In genomic region chr21:29938968-29939858, GRCh38 we compare ENCODE assay signal across 11 cellular contexts. TPM values are rescaled to one million over a fixed set of nuclear protein-coding genes. Genes with fewer than 3 reads are reported as not detected.
DNase-seq lines count a peak whose midpoint lies in the region; ATAC-seq and TF ChIP-seq lines count a peak whose summit lies in the region.
"Had no signal": no experiment of that assay in that cellular context is flagged by ENCODE, and none has a peak within 500 bp of the region (broad histone marks: within the 10 kb centered on the region; RNA-seq: fewer than 3 reads in every experiment).

No MANE protein-coding gene starts in this region.

- peak overlapping the region; percentile 82 for H3K4me3 Mint-ChIP-seq in GM23338

- peaks cover 4% of the 10 kb centered on the region; the same call in 1 of the 2 replicates for H4K20me1 ChIP-seq in GM23338 (replicated peaks; ENCODE audit: insufficient read depth)

- H3K9me3 ChIP-seq in left ventricle myocardium inferior (replicated peaks) = no peaks in the 10 kb centered on the region
- H3K9me3 ChIP-seq in prostate gland = no peaks in the 10 kb centered on the region

- H3K36me3 Mint-ChIP-seq in GM23338 (ENCODE audit: low read depth) = no peaks in the 10 kb centered on the region

- H3K27me3 ChIP-seq in GM23338 (ENCODE audit: insufficient read depth) (peaks cover 62% of the 10 kb centered on the region), left ventricle myocardium inferior (ENCODE audit: low read depth) (peaks cover 90% of the 10 kb centered on the region), prostate gland (replicated peaks; ENCODE audit: insufficient read depth) (peaks cover 9% of the 10 kb centered on the region)

- peak overlapping the region; percentile 87 for H3K4me3 ChIP-seq in GM23338
- H3K4me3 ChIP-seq in WI38 (ENCODE audit: low read depth, low read length) = peak overlapping the region; percentile 29
- H3K4me3 ChIP-seq in left ventricle myocardium inferior = peak overlapping the region; percentile 50
- H3K4me3 ChIP-seq in prostate gland = peak overlapping the region; percentile 17 to 20

- H3K79me2 ChIP-seq in GM23338 (replicated peaks; ENCODE audit: insufficient read depth) = no peaks in the 10 kb centered on the region

- 2% methylated on average over 68 of the region's 68 CpGs for WGBS in prostate gland

- H3K27me3 Mint-ChIP-seq in GM23338 (ENCODE audit: insufficient read depth, low read depth, poor library complexity) = peaks cover 36% of the 10 kb centered on the region

- peaks cover 4% of the 10 kb centered on the region for H3K4me1 Mint-ChIP-seq in GM23338

- TF ChIP-seq CTCF in GM23338 (conservative IDR thresholded peaks at IDR 0.05; ENCODE audit: low read depth in 2 of 2) (no peak), WI38 (IDR thresholded peaks at IDR 0.05; ENCODE audit: low read depth, low read length) (no peak), left ventricle myocardium inferior (IDR thresholded peaks at IDR 0.05; ENCODE audit: borderline replicate concordance) (no peak), prostate gland (IDR thresholded peaks at IDR 0.05) (no peak)

- intact Hi-C loops in left ventricle myocardium inferior (cut with micrococcal nuclease) = no loop called here
- intact Hi-C loops in prostate gland (cut with DNase I) = no loop called here

- H3K36me3 ChIP-seq in GM23338 (ENCODE audit: insufficient read depth) (no peaks in the 10 kb centered on the region), left ventricle myocardium inferior (no peaks in the 10 kb centered on the region), prostate gland (no peaks in the 10 kb centered on the region)

- no peaks in the 10 kb centered on the region for H3K9me2 ChIP-seq in GM23338 (ENCODE audit: insufficient read depth)

- no peak overlapping the region for H3K27ac Mint-ChIP-seq in GM23338

- peak overlapping the region; percentile 100 for H2AFZ ChIP-seq in GM23338

- H3K4me1 ChIP-seq in GM23338 (ENCODE audit: insufficient read depth) (peaks cover 5% of the 10 kb centered on the region; the same call in 1 of the 2 replicates), left ventricle myocardium inferior (peaks cover 10% of the 10 kb centered on the region), prostate gland (replicated peaks) (no peaks in the 10 kb centered on the region)

- DNase-seq in GM23338 (ENCODE audit: low spot score) (peak; percentile 53), left ventricle myocardium inferior (no peak), prostate gland (ENCODE audit: low spot score) (no peak), MV-4-11 (lab: John Stamatoyannopoulos, UW) (no peak), NCI-H1105 treated with DMSO at 0.1 percent for 48 hours (lab: John Stamatoyannopoulos, UW) (no peak), GOT3 (lab: John Stamatoyannopoulos, UW) (no peak), NCI-H2107 treated with DMSO at 0.1 percent for 48 hours (lab: John Stamatoyannopoulos, UW; ENCODE audit: unreplicated experiment) (no peak)
- DNase-seq: activated CD4-positive, alpha-beta T cell treated with anti-CD3 and anti-CD28 coated beads for 1 hour; small intestine had no signal

- peak; percentile 83 for ATAC-seq in GM23338

- no peak for TF ChIP-seq POLR2A in prostate gland (IDR thresholded peaks at IDR 0.05)

- peak overlapping the region; percentile 98 for H3K4me2 ChIP-seq in GM23338

- H3K27ac ChIP-seq in GM23338 (ENCODE audit: low read depth) = no peak overlapping the region
- no peak overlapping the region for H3K27ac ChIP-seq in left ventricle myocardium inferior (replicated peaks)
- no peak overlapping the region for H3K27ac ChIP-seq in prostate gland

- H3K9me3 Mint-ChIP-seq in GM23338 = no peaks in the 10 kb centered on the region; the same call in 2 of the 3 replicates

- no peaks in the 10 kb centered on the region for H3F3A ChIP-seq in GM23338 (replicated peaks; ENCODE audit: low read depth)

TF ChIP-seq in GM23338, 12 proteins besides CTCF, POLR2A, EP300 and RAD21:
- TF ChIP-seq EZH2 (IDR thresholded peaks at IDR 0.05; ENCODE audit: low read depth, unreplicated experiment) = peak; percentile 49
- TF ChIP-seq STAT1 (IDR thresholded peaks at IDR 0.05; ENCODE audit: unreplicated experiment) = no peak
- no peak for TF ChIP-seq ZNF462 (CRISPR knock-in tag; IDR thresholded peaks at IDR 0.05)

RNA-seq across cellular contexts. Expression of gene GRIK1, which starts 0.6 kb away (rescaled TPM):
- total RNA-seq in GM23338 (2014; rRNA removed; shearing (Covaris generic)) = 0.23 and 0.42 TPM in 2 replicates
- polyA plus RNA-seq in GM23338 (2016; fragmentation: Nextera tagmentation; extraction: Ambion mirVana) = 0.18 TPM in 1 of 2 replicates, not detected in the other
- total RNA-seq in left ventricle myocardium inferior (not detected), prostate gland (under 1 TPM in 1 of 2 donors, not detected in 1; 0.36 TPM)
- total RNA-seq: endothelial cell of umbilical vein had no signal
- polyA plus RNA-seq: endothelial cell of umbilical vein had no signal

Comparison
In these comparisons a context has a peak if more than half of its experiments do, and no peak if none do; other contexts are left out.
1. H3K4me3 ChIP-seq: peak in every context shown above with its lines; median percentile 87 in GM23338; 50 in left ventricle myocardium inferior; 29 in WI38; 18 in prostate gland.